ENCODE assay signal across 1 cellular context in the genomic region with DNA sequence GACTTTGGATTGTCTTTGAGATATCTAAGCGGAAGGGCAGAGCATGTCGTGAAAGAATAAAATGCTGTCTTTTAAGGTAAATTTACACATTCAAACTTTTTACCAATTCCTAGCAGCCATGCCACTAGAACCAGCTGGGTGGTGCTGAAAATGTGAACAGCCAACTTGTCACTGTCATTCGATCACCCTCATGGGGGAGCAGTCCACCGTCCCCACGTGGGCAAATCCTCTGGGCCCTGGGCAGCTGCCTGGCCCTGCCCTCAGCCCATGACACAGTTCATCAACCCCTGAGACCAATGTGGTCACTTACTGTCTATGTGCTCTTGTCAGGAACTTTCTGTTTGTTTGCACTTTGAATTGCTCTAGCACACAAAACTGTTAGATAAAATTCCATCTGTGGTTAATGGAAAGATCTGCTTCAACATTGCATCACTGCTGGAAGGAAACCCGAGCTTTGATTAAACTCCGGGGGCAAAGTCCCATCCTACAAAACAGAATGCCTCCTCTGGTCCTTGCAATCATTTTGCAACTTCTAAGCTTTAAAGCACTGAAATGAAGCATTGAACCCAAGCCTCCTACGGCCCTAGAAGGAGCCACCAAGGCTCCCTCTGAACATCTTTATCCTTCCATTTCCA.
TF ChIP-seq lines count a peak whose summit lies in the region.

No MANE protein-coding gene starts in this region.

TF ChIP-seq in A549, 52 proteins besides CTCF, POLR2A, EP300 and RAD21 (continued from another document):
- TF ChIP-seq JUN (IDR thresholded peaks at IDR 0.05) (0 out of 5 replicates have a peak, but pooled peaks of 1 of the 2 experiments have one; percentile 29), FOSL2 (IDR thresholded peaks at IDR 0.05) (no peak), FOSL2 (CRISPR knock-in tag; IDR thresholded peaks at IDR 0.05) (no peak), ZSCAN20 (CRISPR knock-in tag; IDR thresholded peaks at IDR 0.05) (no peak), NFE2L2 (conservative IDR thresholded peaks at IDR 0.05; ENCODE audit: low read length) (no peak), RFX5 (IDR thresholded peaks at IDR 0.05) (no peak), MYC (IDR thresholded peaks at IDR 0.05; ENCODE audit: borderline replicate concordance, low read length) (no peak), GATA3 (IDR thresholded peaks at IDR 0.05; ENCODE audit: borderline replicate concordance) (peak; percentile 62), ZFP36 (IDR thresholded peaks at IDR 0.05; ENCODE audit: borderline replicate concordance, partially characterized antibody) (no peak), ZNF302 (CRISPR knock-in tag; IDR thresholded peaks at IDR 0.05) (no peak), PHF8 (IDR thresholded peaks at IDR 0.05; ENCODE audit: borderline replicate concordance, low read depth) (no peak)
- TF ChIP-seq, protein P1, sequence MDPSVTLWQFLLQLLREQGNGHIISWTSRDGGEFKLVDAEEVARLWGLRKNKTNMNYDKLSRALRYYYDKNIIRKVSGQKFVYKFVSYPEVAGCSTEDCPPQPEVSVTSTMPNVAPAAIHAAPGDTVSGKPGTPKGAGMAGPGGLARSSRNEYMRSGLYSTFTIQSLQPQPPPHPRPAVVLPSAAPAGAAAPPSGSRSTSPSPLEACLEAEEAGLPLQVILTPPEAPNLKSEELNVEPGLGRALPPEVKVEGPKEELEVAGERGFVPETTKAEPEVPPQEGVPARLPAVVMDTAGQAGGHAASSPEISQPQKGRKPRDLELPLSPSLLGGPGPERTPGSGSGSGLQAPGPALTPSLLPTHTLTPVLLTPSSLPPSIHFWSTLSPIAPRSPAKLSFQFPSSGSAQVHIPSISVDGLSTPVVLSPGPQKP (IDR thresholded peaks at IDR 0.05; ENCODE audit: low read depth, low read length), result no peak
- TF ChIP-seq, protein P2, sequence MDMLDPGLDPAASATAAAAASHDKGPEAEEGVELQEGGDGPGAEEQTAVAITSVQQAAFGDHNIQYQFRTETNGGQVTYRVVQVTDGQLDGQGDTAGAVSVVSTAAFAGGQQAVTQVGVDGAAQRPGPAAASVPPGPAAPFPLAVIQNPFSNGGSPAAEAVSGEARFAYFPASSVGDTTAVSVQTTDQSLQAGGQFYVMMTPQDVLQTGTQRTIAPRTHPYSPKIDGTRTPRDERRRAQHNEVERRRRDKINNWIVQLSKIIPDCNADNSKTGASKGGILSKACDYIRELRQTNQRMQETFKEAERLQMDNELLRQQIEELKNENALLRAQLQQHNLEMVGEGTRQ (IDR thresholded peaks at IDR 0.05), result no peak
- TF ChIP-seq, protein P3, sequence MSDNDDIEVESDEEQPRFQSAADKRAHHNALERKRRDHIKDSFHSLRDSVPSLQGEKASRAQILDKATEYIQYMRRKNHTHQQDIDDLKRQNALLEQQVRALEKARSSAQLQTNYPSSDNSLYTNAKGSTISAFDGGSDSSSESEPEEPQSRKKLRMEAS (IDR thresholded peaks at IDR 0.05), result 0 out of 2 replicates have a peak, but pooled peaks have one; percentile 23
- TF ChIP-seq, protein P4, sequence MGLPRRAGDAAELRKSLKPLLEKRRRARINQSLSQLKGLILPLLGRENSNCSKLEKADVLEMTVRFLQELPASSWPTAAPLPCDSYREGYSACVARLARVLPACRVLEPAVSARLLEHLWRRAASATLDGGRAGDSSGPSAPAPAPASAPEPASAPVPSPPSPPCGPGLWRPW (IDR thresholded peaks at IDR 0.05), result no peak
TF ChIP-seq in A549: peak in this region for 5.
